ENCODE assay signal across 7 cellular contexts in genomic region chr11:125586618-125587017, GRCh38.
"Had no signal": no experiment of that assay in that cellular context is flagged by ENCODE, and none has a peak within 500 bp of the region (broad histone marks: within the 10 kb centered on the region; RNA-seq: fewer than 3 reads in every experiment).

No MANE protein-coding gene starts in this region.

- H3K9me3 Mint-ChIP-seq: HFFc6, IgD-negative memory B cell had no signal

- H3K27ac Mint-ChIP-seq: HFFc6, IgD-negative memory B cell had no signal

- DNase-seq: GM23248, GOT3, H7, HFFc6 had no signal

- H3K4me3 Mint-ChIP-seq: HFFc6 had no signal

- ATAC-seq: HCT116, HepG2 had no signal

- H3K27me3 Mint-ChIP-seq: IgD-negative memory B cell had no signal
